1 cellular context compared by ENCODE assay signal in genomic region chr5:116771466-116772151, GRCh38.
TF ChIP-seq lines count a peak whose summit lies in the region.

No MANE protein-coding gene starts in this region.

TF ChIP-seq in WTC11, 78 proteins besides CTCF, POLR2A, EP300 and RAD21 (continued from another document):
- no peak for TF ChIP-seq SMAD4 (CRISPR knock-in tag; IDR thresholded peaks at IDR 0.05)
- no peak for TF ChIP-seq ZNF396 (CRISPR knock-in tag; IDR thresholded peaks at IDR 0.05; ENCODE audit: borderline replicate concordance)
- TF ChIP-seq NR1H2 (CRISPR knock-in tag; IDR thresholded peaks at IDR 0.05): no peak
- TF ChIP-seq RORB (CRISPR knock-in tag; IDR thresholded peaks at IDR 0.05): no peak
TF ChIP-seq in WTC11: peak in this region for 0.
